Comparison of ENCODE assay signal across 10 cellular contexts in the genomic region with DNA sequence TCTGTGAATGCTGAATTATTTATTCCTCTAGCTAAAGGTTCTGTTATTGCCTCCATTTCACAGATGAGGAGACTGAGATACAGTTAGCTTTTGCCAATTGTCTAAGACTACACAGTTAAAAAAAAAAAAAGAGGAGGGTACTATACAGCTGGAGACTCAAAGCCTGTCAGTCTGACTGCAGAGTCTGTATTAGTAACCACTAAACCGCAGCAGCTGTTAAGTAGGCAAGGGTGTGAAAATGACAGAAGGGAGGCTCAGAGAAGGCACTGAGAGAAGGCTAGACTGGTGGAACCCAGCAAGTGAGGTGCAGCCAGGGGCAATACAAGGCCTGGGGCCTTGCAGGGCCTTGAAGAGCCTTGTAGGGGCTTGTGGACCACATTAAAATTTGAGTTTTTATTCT.
A peak's percentile ranks its signal among the peaks of the same experiment; 100 is the strongest.
DNase-seq lines count a peak whose midpoint lies in the region; ATAC-seq and TF ChIP-seq lines count a peak whose summit lies in the region.
"Had no signal": no experiment of that assay in that cellular context is flagged by ENCODE, and none has a peak within 500 bp of the region (broad histone marks: within the 10 kb centered on the region; RNA-seq: fewer than 3 reads in every experiment).

No MANE protein-coding gene starts in this region.

- DNase-seq in activated CD8-positive, alpha-beta memory T cell treated with anti-CD3 and anti-CD28 coated beads, Interleukin-2, amount 50 U/mL, for 24 hours (ENCODE audit: extremely low read depth) = peak; percentile 17
- DNase-seq in activated CD8-positive, alpha-beta memory T cell treated with anti-CD3 and anti-CD28 coated beads for 24 hours = no peak
- no peak for DNase-seq in T-helper 17 cell
- peak; percentile 41 for DNase-seq in stimulated activated CD8-positive, alpha-beta memory T cell treated with anti-CD3 and anti-CD28 coated beads, Interleukin-4, amount 100 ng/mL, for 48 hours
- DNase-seq in coronary artery (ENCODE audit: low spot score) = no peak
- DNase-seq in neural progenitor cell (ENCODE audit: low spot score) = no peak
- no peak for DNase-seq in left lung

- H3K4me3 Mint-ChIP-seq in T-helper 17 cell (peak overlapping the region; percentile 45), neural progenitor cell (no peak overlapping the region)
- H3K4me3 Mint-ChIP-seq: B cell had no signal

- no peaks in the 10 kb centered on the region for H3K79me2 ChIP-seq in neural progenitor cell (ENCODE audit: low read depth)

- no peak overlapping the region for H3K9ac ChIP-seq in neural progenitor cell

- no peak overlapping the region for H2AFZ ChIP-seq in neural progenitor cell (replicated peaks)

- TF ChIP-seq CTCF in coronary artery (IDR thresholded peaks at IDR 0.05) (no peak), neural progenitor cell (IDR thresholded peaks at IDR 0.05) (no peak), left lung (IDR thresholded peaks at IDR 0.05) (no peak)

- no peaks in the 10 kb centered on the region for H4K20me1 ChIP-seq in neural progenitor cell (ENCODE audit: low read depth)

- H3K4me2 ChIP-seq in neural progenitor cell = no peak overlapping the region

- peaks cover 10% of the 10 kb centered on the region for H3F3A ChIP-seq in neural progenitor cell (ENCODE audit: low read depth)

- peaks cover 11% of the 10 kb centered on the region for H3K27me3 Mint-ChIP-seq in T-helper 17 cell
- peaks cover 6% of the 10 kb centered on the region for H3K27me3 Mint-ChIP-seq in neural progenitor cell (ENCODE audit: insufficient read depth, low read depth)

- peaks cover 6% of the 10 kb centered on the region for H3K4me1 ChIP-seq in neural progenitor cell
- no peaks in the 10 kb centered on the region for H3K4me1 ChIP-seq in left lung

- intact Hi-C loops in left lung (cut with DNase I) = no loop called here

- no peaks in the 10 kb centered on the region for H3K27me3 ChIP-seq in neural progenitor cell
- no peaks in the 10 kb centered on the region for H3K27me3 ChIP-seq in left lung

- peak; percentile 82 for ATAC-seq in HG02884 (IDR thresholded peaks at IDR 0.05; ENCODE audit: unreplicated experiment)
- peak; percentile 97 for ATAC-seq in T-helper 17 cell
- ATAC-seq in left lung = no peak

- H3K36me3 ChIP-seq in neural progenitor cell (no peaks in the 10 kb centered on the region), left lung (no peaks in the 10 kb centered on the region)

- H3K9me3 ChIP-seq in T-helper 17 cell (ENCODE audit: control insufficient read depth, low read length, poor library complexity, severe bottlenecking) (no peaks in the 10 kb centered on the region), neural progenitor cell (ENCODE audit: low read depth) (no peaks in the 10 kb centered on the region), left lung (no peaks in the 10 kb centered on the region)

- no peaks in the 10 kb centered on the region for H3K36me3 Mint-ChIP-seq in T-helper 17 cell (ENCODE audit: low read depth)
- no peaks in the 10 kb centered on the region for H3K36me3 Mint-ChIP-seq in neural progenitor cell

- peaks cover 14% of the 10 kb centered on the region for H3K4me1 Mint-ChIP-seq in T-helper 17 cell
- H3K4me1 Mint-ChIP-seq in neural progenitor cell = peaks cover 6% of the 10 kb centered on the region
- H3K4me1 Mint-ChIP-seq: B cell had no signal

- H3K4me3 ChIP-seq in coronary artery = no peak overlapping the region
- H3K4me3 ChIP-seq in neural progenitor cell = no peak overlapping the region
- no peak overlapping the region for H3K4me3 ChIP-seq in left lung
- H3K4me3 ChIP-seq: skin epidermis had no signal

- H3K27ac Mint-ChIP-seq in T-helper 17 cell (peak overlapping the region; percentile 87), neural progenitor cell (no peak overlapping the region)
- H3K27ac Mint-ChIP-seq: B cell had no signal

- H3K9me3 Mint-ChIP-seq in neural progenitor cell = no peaks in the 10 kb centered on the region

- H3K27ac ChIP-seq in coronary artery (peak overlapping the region in 1 of 2 donors; percentile 36), neural progenitor cell (no peak overlapping the region), left lung (no peak overlapping the region)
- H3K27ac ChIP-seq: skin epidermis had no signal

Comparison
In these comparisons a context has a peak if more than half of its experiments do, and no peak if none do; other contexts are left out.
1. DNase-seq: peak in activated CD8-positive, alpha-beta memory T cell treated with anti-CD3 and anti-CD28 coated beads, Interleukin-2, amount 50 U/mL, for 24 hours (single experiment) and stimulated activated CD8-positive, alpha-beta memory T cell treated with anti-CD3 and anti-CD28 coated beads, Interleukin-4, amount 100 ng/mL, for 48 hours (single experiment); none in activated CD8-positive, alpha-beta memory T cell treated with anti-CD3 and anti-CD28 coated beads for 24 hours (single experiment), T-helper 17 cell (0 of 3), coronary artery (single experiment), neural progenitor cell (single experiment) and left lung (0 of 2).